In genomic region chr15:88622605-88622975, GRCh38 we compare ENCODE assay signal across 9 cellular contexts. TPM values are rescaled to one million over a fixed set of nuclear protein-coding genes. Genes with fewer than 3 reads are reported as not detected.
A peak's percentile ranks its signal among the peaks of the same experiment; 100 is the strongest.
DNase-seq lines count a peak whose midpoint lies in the region; ATAC-seq, FAIRE-seq and TF ChIP-seq lines count a peak whose summit lies in the region.
"Had no signal": no experiment of that assay in that cellular context is flagged by ENCODE, and none has a peak within 500 bp of the region (broad histone marks: within the 10 kb centered on the region; RNA-seq: fewer than 3 reads in every experiment).

No MANE protein-coding gene starts in this region.

- TF ChIP-seq POLR2A in testis (IDR thresholded peaks at IDR 0.05) = no peak

- 29 to 37% methylated on average over 5 of the region's 5 CpGs for WGBS in testis, 2 donors

- H3K79me2 ChIP-seq in keratinocyte (ENCODE audit: control insufficient read depth, insufficient read depth, low read length) = peaks cover 59% of the 10 kb centered on the region

- peaks cover 8% of the 10 kb centered on the region for H3K9me1 ChIP-seq in keratinocyte (ENCODE audit: control insufficient read depth, extremely low read depth, insufficient read depth, low read length)

- no peak for TF ChIP-seq CTCF in keratinocyte (optimal IDR thresholded peaks at IDR 0.05 in 1 of 3, IDR thresholded peaks at IDR 0.05 in 1 of 3, conservative IDR thresholded peaks at IDR 0.05 in 1 of 3; ENCODE audit: extremely low read depth in 1 of 3, insufficient read depth in 2 of 3, low read length in 3 of 3)
- TF ChIP-seq CTCF in testis (IDR thresholded peaks at IDR 0.05) = no peak

- ATAC-seq in GM21786 (IDR thresholded peaks at IDR 0.05; ENCODE audit: unreplicated experiment) = no peak
- ATAC-seq in HG02870 (IDR thresholded peaks at IDR 0.05; ENCODE audit: unreplicated experiment) = no peak

- no peaks in the 10 kb centered on the region for H3K9me3 Mint-ChIP-seq in T-helper 2 cell treated with Interferon-gamma antibody and Interleukin-4, amounts not matched to agents 5 μg/mL and 100 μg/mL, for 36 hours
- no peaks in the 10 kb centered on the region for H3K9me3 Mint-ChIP-seq in activated T-helper 1 cell treated with anti-CD3 and anti-CD28 coated beads, Interleukin-12 subunit alpha, Interleukin-12 subunit beta, Interleukin-2, Interleukin-4 antibody, amounts not matched to agents 30 ng/mL and 10 ng/mL and 1 ng/mL, durations not matched to agents 14 hours and 24 hours and 36 hours

- H3K27me3 ChIP-seq in keratinocyte (ENCODE audit: control insufficient read depth, extremely low read depth, insufficient read depth, low read length) = no peaks in the 10 kb centered on the region
- no peaks in the 10 kb centered on the region for H3K27me3 ChIP-seq in testis

- no peak overlapping the region for H2AFZ ChIP-seq in keratinocyte (ENCODE audit: control insufficient read depth, low read length)

- intact Hi-C loops in activated T-helper 1 cell treated with anti-CD3 and anti-CD28 coated beads, Interleukin-12 subunit alpha, Interleukin-12 subunit beta, Interleukin-2, Interleukin-4 antibody, amounts not matched to agents 30 ng/mL and 10 ng/mL and 1 ng/mL, durations not matched to agents 14 hours and 24 hours and 36 hours (cut with micrococcal nuclease) = loop anchor here (5.0 kb wide), 4 partner anchors 80 to 1380 kb away; partner anchors contain the start of gene ZNF710
- intact Hi-C loops in testis (cut with DNase I; ENCODE audit: low total_unique reads) = no loop called here

- H3K4me3 ChIP-seq in keratinocyte (ENCODE audit: control insufficient read depth in 2 of 3, extremely low read depth in 1 of 3, insufficient read depth in 2 of 3, low read depth in 1 of 3, low read length in 3 of 3) = peak overlapping the region; percentile 82 to 99 (median 97)
- H3K4me3 ChIP-seq in testis = peak overlapping the region; percentile 82 to 88

- H3K4me1 Mint-ChIP-seq in T-helper 2 cell treated with Interferon-gamma antibody and Interleukin-4, amounts not matched to agents 5 μg/mL and 100 μg/mL, for 36 hours (ENCODE audit: low read depth) = peaks cover 45% of the 10 kb centered on the region
- peaks cover 58% of the 10 kb centered on the region for H3K4me1 Mint-ChIP-seq in activated T-helper 1 cell treated with anti-CD3 and anti-CD28 coated beads, Interleukin-12 subunit alpha, Interleukin-12 subunit beta, Interleukin-2, Interleukin-4 antibody, amounts not matched to agents 30 ng/mL and 10 ng/mL and 1 ng/mL, durations not matched to agents 14 hours and 24 hours and 36 hours (ENCODE audit: low read depth)

- no peak for FAIRE-seq in keratinocyte (lab: Jason Lieb, UNC)

- peaks cover 34% of the 10 kb centered on the region for H3K4me1 ChIP-seq in keratinocyte (ENCODE audit: control insufficient read depth, extremely low read depth, insufficient read depth, low read length)
- H3K4me1 ChIP-seq in testis = peaks cover 28% of the 10 kb centered on the region

- H3K4me2 ChIP-seq in keratinocyte (ENCODE audit: control insufficient read depth, extremely low read depth, insufficient read depth, low read depth, low read length) = peak overlapping the region; percentile 100

- H3K4me3 Mint-ChIP-seq in T-helper 2 cell treated with Interferon-gamma antibody and Interleukin-4, amounts not matched to agents 5 μg/mL and 100 μg/mL, for 36 hours = peak overlapping the region; percentile 95
- H3K4me3 Mint-ChIP-seq in activated T-helper 1 cell treated with anti-CD3 and anti-CD28 coated beads, Interleukin-12 subunit alpha, Interleukin-12 subunit beta, Interleukin-2, Interleukin-4 antibody, amounts not matched to agents 30 ng/mL and 10 ng/mL and 1 ng/mL, durations not matched to agents 14 hours and 24 hours and 36 hours = peak overlapping the region; percentile 97

- H3K27me3 Mint-ChIP-seq in T-helper 2 cell treated with Interferon-gamma antibody and Interleukin-4, amounts not matched to agents 5 μg/mL and 100 μg/mL, for 36 hours (ENCODE audit: low read depth) = peaks cover 2% of the 10 kb centered on the region
- no peaks in the 10 kb centered on the region for H3K27me3 Mint-ChIP-seq in activated T-helper 1 cell treated with anti-CD3 and anti-CD28 coated beads, Interleukin-12 subunit alpha, Interleukin-12 subunit beta, Interleukin-2, Interleukin-4 antibody, amounts not matched to agents 30 ng/mL and 10 ng/mL and 1 ng/mL, durations not matched to agents 14 hours and 24 hours and 36 hours (ENCODE audit: insufficient read depth)

- H3K36me3 ChIP-seq in keratinocyte (ENCODE audit: control insufficient read depth in 2 of 2, extremely low read depth in 1 of 2, insufficient read depth in 2 of 2, low read length in 2 of 2) (peaks cover 24 to 34% of the 10 kb centered on the region in 2 experiments), testis (ENCODE audit: low read depth, missing control alignments) (no peaks in the 10 kb centered on the region)

- dilution Hi-C loops in keratinocyte (cut with MboI; ENCODE audit: extremely low pct_ligation_motif_present, low sequenced_read_pairs) = no loop called here

- H3K9me3 ChIP-seq in keratinocyte (ENCODE audit: control insufficient read depth, low read depth, low read length) = no peaks in the 10 kb centered on the region
- no peaks in the 10 kb centered on the region for H3K9me3 ChIP-seq in testis

- peak overlapping the region; percentile 99 for H3K9ac ChIP-seq in keratinocyte (ENCODE audit: control insufficient read depth, extremely low read depth, insufficient read depth, low read length)

- DNase-seq in T-helper 2 cell treated with Interferon-gamma antibody and Interleukin-4, amounts not matched to agents 5 μg/mL and 100 μg/mL, for 36 hours (ENCODE audit: low spot score) = no peak
- DNase-seq in T-helper 2 cell = no peak
- DNase-seq in activated T-helper 1 cell treated with anti-CD3 and anti-CD28 coated beads, Interleukin-12 subunit alpha, Interleukin-12 subunit beta, Interleukin-2, Interleukin-4 antibody, amounts not matched to agents 30 ng/mL and 10 ng/mL and 1 ng/mL, durations not matched to agents 14 hours and 24 hours and 36 hours (ENCODE audit: low spot score) = no peak
- no peak for DNase-seq in keratinocyte (ENCODE audit: low read depth, low spot score)
- no peak for DNase-seq in testis
- DNase-seq in SKM-1 (lab: John Stamatoyannopoulos, UW; ENCODE audit: unreplicated experiment) = no peak
- DNase-seq: NCI-H2171 had no signal

- H3K36me3 Mint-ChIP-seq in T-helper 2 cell treated with Interferon-gamma antibody and Interleukin-4, amounts not matched to agents 5 μg/mL and 100 μg/mL, for 36 hours (ENCODE audit: low read depth) = peaks cover 41% of the 10 kb centered on the region
- H3K36me3 Mint-ChIP-seq in activated T-helper 1 cell treated with anti-CD3 and anti-CD28 coated beads, Interleukin-12 subunit alpha, Interleukin-12 subunit beta, Interleukin-2, Interleukin-4 antibody, amounts not matched to agents 30 ng/mL and 10 ng/mL and 1 ng/mL, durations not matched to agents 14 hours and 24 hours and 36 hours (ENCODE audit: low read depth) = peaks cover 47% of the 10 kb centered on the region

- peaks cover 40% of the 10 kb centered on the region for H4K20me1 ChIP-seq in keratinocyte (ENCODE audit: control insufficient read depth, extremely low read depth, insufficient read depth, low read length)

- peak overlapping the region; percentile 95 for H3K27ac Mint-ChIP-seq in T-helper 2 cell treated with Interferon-gamma antibody and Interleukin-4, amounts not matched to agents 5 μg/mL and 100 μg/mL, for 36 hours
- peak overlapping the region; percentile 94 for H3K27ac Mint-ChIP-seq in activated T-helper 1 cell treated with anti-CD3 and anti-CD28 coated beads, Interleukin-12 subunit alpha, Interleukin-12 subunit beta, Interleukin-2, Interleukin-4 antibody, amounts not matched to agents 30 ng/mL and 10 ng/mL and 1 ng/mL, durations not matched to agents 14 hours and 24 hours and 36 hours

- H3K27ac ChIP-seq in keratinocyte (ENCODE audit: control insufficient read depth, insufficient read depth, low read length) (peak overlapping the region; percentile 98), testis (peak overlapping the region in 1 of 2 donors; percentile 81)

RNA-seq across cellular contexts. Expression of gene AEN, which starts 1.4 kb away (rescaled TPM):
- total RNA-seq in activated T-helper 1 cell treated with anti-CD3 and anti-CD28 coated beads, Interleukin-12 subunit alpha, Interleukin-12 subunit beta, Interleukin-2, Interleukin-4 antibody, amounts not matched to agents 30 ng/mL and 10 ng/mL and 1 ng/mL, durations not matched to agents 14 hours and 24 hours and 36 hours = 74.2 and 76.4 TPM in 2 replicates
- 27.5 to 28.2 TPM (median 27.7 TPM) in 3 replicates for polyA plus RNA-seq in keratinocyte
- 16.4 TPM for polyA plus RNA-seq in keratinocyte (2011; ENCODE audit: low read depth)
- 18.2 and 20.9 TPM in 2 replicates for polyA plus RNA-seq in keratinocyte (2011; cell fraction: cytosol; rRNA removed)
- polyA plus RNA-seq in keratinocyte (2011; cell fraction: nucleus; rRNA removed) = 34.6 and 35.1 TPM in 2 replicates
- polyA plus RNA-seq in keratinocyte (2012; ENCODE audit: low replicate concordance) = 21.1 and 27.8 TPM in 2 replicates
- polyA minus RNA-seq in keratinocyte = 32.1 to 64.2 TPM (median 35.7 TPM) in 3 replicates
- polyA minus RNA-seq in keratinocyte (2011; cell fraction: cytosol; rRNA and poly(A)+ RNA removed) = 51.6 TPM
- 28.2 and 30.8 TPM in 2 replicates for polyA minus RNA-seq in keratinocyte (2011; cell fraction: nucleus; rRNA and poly(A)+ RNA removed)
- 10 to 100 TPM; 31.0 to 32.9 TPM for total RNA-seq in testis
- polyA plus RNA-seq in testis (ENCODE audit: insufficient read depth, low read depth, low replicate concordance) = 22.5 TPM

RNA-seq across cellular contexts. Expression of gene ISG20, which starts 16.2 kb away (rescaled TPM):
- 31.2 and 34.9 TPM in 2 replicates for total RNA-seq in activated T-helper 1 cell treated with anti-CD3 and anti-CD28 coated beads, Interleukin-12 subunit alpha, Interleukin-12 subunit beta, Interleukin-2, Interleukin-4 antibody, amounts not matched to agents 30 ng/mL and 10 ng/mL and 1 ng/mL, durations not matched to agents 14 hours and 24 hours and 36 hours
- polyA plus RNA-seq in keratinocyte (8.5 to 10.6 TPM (median 8.9 TPM) in 3 replicates), testis (ENCODE audit: insufficient read depth, low read depth, low replicate concordance) (17.0 TPM)
- polyA plus RNA-seq in keratinocyte (2011; ENCODE audit: low read depth) = 34.8 TPM
- 2.9 and 7.9 TPM in 2 replicates for polyA plus RNA-seq in keratinocyte (2011; cell fraction: cytosol; rRNA removed)
- 4.1 and 4.9 TPM in 2 replicates for polyA plus RNA-seq in keratinocyte (2011; cell fraction: nucleus; rRNA removed)
- 20.8 and 27.8 TPM in 2 replicates for polyA plus RNA-seq in keratinocyte (2012; ENCODE audit: low replicate concordance)
- 4.0 to 14.3 TPM (median 4.4 TPM) in 3 replicates for polyA minus RNA-seq in keratinocyte
- polyA minus RNA-seq in keratinocyte (2011; cell fraction: cytosol; rRNA and poly(A)+ RNA removed) = 10.0 TPM
- polyA minus RNA-seq in keratinocyte (2011; cell fraction: nucleus; rRNA and poly(A)+ RNA removed) = 4.4 and 7.2 TPM in 2 replicates
- 1 to 10 TPM; 6.8 to 8.7 TPM for total RNA-seq in testis
